In genomic region chr16:88576307-88576706, GRCh38 we compare ENCODE assay signal across 21 cellular contexts. TPM values are rescaled to one million over a fixed set of nuclear protein-coding genes. Genes with fewer than 3 reads are reported as not detected.
DNase-seq lines count a peak whose midpoint lies in the region; ATAC-seq, FAIRE-seq and TF ChIP-seq lines count a peak whose summit lies in the region.
"Had no signal": no experiment of that assay in that cellular context is flagged by ENCODE, and none has a peak within 500 bp of the region (broad histone marks: within the 10 kb centered on the region; RNA-seq: fewer than 3 reads in every experiment).

No MANE protein-coding gene starts in this region.

- H3K4me3 ChIP-seq in GM23338 (no peak overlapping the region), astrocyte (ENCODE audit: insufficient read depth, low read depth, low read length) (no peak overlapping the region), lower lobe of right lung (no peak overlapping the region), upper lobe of right lung (no peak overlapping the region)
- H3K4me3 ChIP-seq: BLaER1 treated with 17β-estradiol and CSF1 and Interleukin-3, amounts not matched to agents 10 nM and 100 nM; GM23248 had no signal

- no peak for DNase-seq in GM23338 (ENCODE audit: low spot score)
- DNase-seq in astrocyte (ENCODE audit: low read depth): no peak
- no peak for DNase-seq in lower lobe of right lung
- DNase-seq in upper lobe of right lung: no peak
- no peak for DNase-seq in stimulated activated CD4-positive, alpha-beta T cell treated with anti-CD3 and anti-CD28 coated beads, Interleukin-2, amount 100 ng/mL, for 48 hours
- DNase-seq: CD4-positive, CD25-positive, alpha-beta regulatory T cell; CD8-positive, alpha-beta memory T cell; COR-L47; DMS 273 treated with DMSO at 0.1 percent for 48 hours; DMS53; GDM1; GM23248; HCEC 1CT had no signal

- no peaks in the 10 kb centered on the region for H3K27me3 ChIP-seq in GM23338 (ENCODE audit: insufficient read depth)
- H3K27me3 ChIP-seq in astrocyte (ENCODE audit: insufficient read depth, low read length): no peaks in the 10 kb centered on the region
- no peaks in the 10 kb centered on the region for H3K27me3 ChIP-seq in lower lobe of right lung (ENCODE audit: low read depth)
- no peaks in the 10 kb centered on the region for H3K27me3 ChIP-seq in upper lobe of right lung
- H3K27me3 ChIP-seq: BLaER1 treated with 17β-estradiol and CSF1 and Interleukin-3, amounts not matched to agents 10 nM and 100 nM had no signal

- H3K4me3 Mint-ChIP-seq in GM23338 (0 out of 3 replicates have a peak overlapping the region, but pooled peaks have one; percentile 16), astrocyte (ENCODE audit: unreplicated experiment) (peak overlapping the region; percentile 23)
- H3K4me3 Mint-ChIP-seq: B cell had no signal

- peaks cover 32% of the 10 kb centered on the region for H4K20me1 ChIP-seq in GM23338 (replicated peaks; ENCODE audit: insufficient read depth)
- H4K20me1 ChIP-seq in astrocyte (ENCODE audit: insufficient read depth, low read length): peaks cover 91% of the 10 kb centered on the region

- H3K4me2 ChIP-seq in GM23338 (no peak overlapping the region), astrocyte (ENCODE audit: low read length) (no peak overlapping the region)
- H3K4me2 ChIP-seq: BLaER1 treated with 17β-estradiol and CSF1 and Interleukin-3, amounts not matched to agents 10 nM and 100 nM had no signal

- H3K36me3 ChIP-seq in GM23338 (ENCODE audit: insufficient read depth) (peaks cover 5% of the 10 kb centered on the region; the same call in 1 of the 2 replicates), astrocyte (ENCODE audit: insufficient read depth, low read length) (peaks cover 22% of the 10 kb centered on the region), lower lobe of right lung (peaks cover 88% of the 10 kb centered on the region), upper lobe of right lung (peaks cover 61% of the 10 kb centered on the region)

- no peak for FAIRE-seq in astrocyte (lab: Jason Lieb, UNC)
- FAIRE-seq: GM12892, GM18507, GM19239, H54 had no signal

- H3K9me2 ChIP-seq in GM23338 (ENCODE audit: insufficient read depth): no peaks in the 10 kb centered on the region

- H3K36me3 Mint-ChIP-seq in GM23338 (ENCODE audit: low read depth): peaks cover 39% of the 10 kb centered on the region
- H3K36me3 Mint-ChIP-seq in astrocyte (ENCODE audit: low read depth, unreplicated experiment): peaks cover 7% of the 10 kb centered on the region

- H3K9ac ChIP-seq in astrocyte (ENCODE audit: low read length): no peak overlapping the region
- H3K9ac ChIP-seq: GM23248 had no signal

- peaks cover 96% of the 10 kb centered on the region for H3K79me2 ChIP-seq in GM23338 (replicated peaks; ENCODE audit: insufficient read depth)
- H3K79me2 ChIP-seq in astrocyte (ENCODE audit: insufficient read depth, low read length): peaks cover 100% of the 10 kb centered on the region

- no peaks in the 10 kb centered on the region for H3K9me3 ChIP-seq in astrocyte (ENCODE audit: insufficient read depth, low read depth, low read length)
- H3K9me3 ChIP-seq in lower lobe of right lung: no peaks in the 10 kb centered on the region
- H3K9me3 ChIP-seq in upper lobe of right lung: no peaks in the 10 kb centered on the region
- H3K9me3 ChIP-seq: BLaER1 treated with 17β-estradiol and CSF1 and Interleukin-3, amounts not matched to agents 10 nM and 100 nM had no signal

- H2AFZ ChIP-seq in GM23338 (no peak overlapping the region), astrocyte (ENCODE audit: low read depth, low read length) (no peak overlapping the region)
- H2AFZ ChIP-seq: GM23248 had no signal

- peaks cover 9% of the 10 kb centered on the region for H3K27me3 Mint-ChIP-seq in GM23338 (ENCODE audit: insufficient read depth, low read depth, poor library complexity)
- H3K27me3 Mint-ChIP-seq in astrocyte (ENCODE audit: low read depth, unreplicated experiment): no peaks in the 10 kb centered on the region
- H3K27me3 Mint-ChIP-seq: B cell; CD4-positive, CD25-positive, alpha-beta regulatory T cell; CD8-positive, alpha-beta memory T cell had no signal

- H3K27ac Mint-ChIP-seq in GM23338 (no peak overlapping the region), astrocyte (ENCODE audit: unreplicated experiment) (no peak overlapping the region)
- H3K27ac Mint-ChIP-seq: B cell had no signal

- TF ChIP-seq CTCF in GM23338 (conservative IDR thresholded peaks at IDR 0.05; ENCODE audit: low read depth in 2 of 2): no peak
- no peak for TF ChIP-seq CTCF in astrocyte (IDR thresholded peaks at IDR 0.05; ENCODE audit: insufficient read depth, low read depth, low read length)
- no peak for TF ChIP-seq CTCF in lower lobe of right lung (IDR thresholded peaks at IDR 0.05)
- TF ChIP-seq CTCF in upper lobe of right lung (IDR thresholded peaks at IDR 0.05): no peak

- H3K27ac ChIP-seq in GM23338 (ENCODE audit: low read depth): no peak overlapping the region
- no peak overlapping the region for H3K27ac ChIP-seq in astrocyte (ENCODE audit: low read depth, low read length)
- no peak overlapping the region for H3K27ac ChIP-seq in lower lobe of right lung
- no peak overlapping the region for H3K27ac ChIP-seq in upper lobe of right lung
- H3K27ac ChIP-seq: BLaER1 treated with 17β-estradiol and CSF1 and Interleukin-3, amounts not matched to agents 10 nM and 100 nM; GM23248 had no signal

- intact Hi-C loops in lower lobe of right lung (cut with DNase I): no loop called here
- intact Hi-C loops in upper lobe of right lung (cut with DNase I): no loop called here

- no peaks in the 10 kb centered on the region for H3K9me3 Mint-ChIP-seq in GM23338
- H3K9me3 Mint-ChIP-seq in astrocyte (ENCODE audit: unreplicated experiment): no peaks in the 10 kb centered on the region
- H3K9me3 Mint-ChIP-seq: CD4-positive, CD25-positive, alpha-beta regulatory T cell; CD8-positive, alpha-beta memory T cell had no signal

- ATAC-seq in GM23338 (no peak), lower lobe of right lung (peak; percentile 57 to 73), upper lobe of right lung (peak; percentile 65), GM21529 (IDR thresholded peaks at IDR 0.05; ENCODE audit: unreplicated experiment) (no peak), GM18519 (IDR thresholded peaks at IDR 0.05; ENCODE audit: low FRiP score, unreplicated experiment) (no peak)

- H3K4me1 ChIP-seq in GM23338 (ENCODE audit: insufficient read depth): peaks cover 4% of the 10 kb centered on the region; the same call in 1 of the 2 replicates
- H3K4me1 ChIP-seq in astrocyte (ENCODE audit: insufficient read depth, low read length): peaks cover 3% of the 10 kb centered on the region
- peaks cover 32% of the 10 kb centered on the region for H3K4me1 ChIP-seq in lower lobe of right lung
- H3K4me1 ChIP-seq in upper lobe of right lung: peaks cover 18% of the 10 kb centered on the region

- H3K4me1 Mint-ChIP-seq in GM23338 (peaks cover 6% of the 10 kb centered on the region), astrocyte (ENCODE audit: low read depth, unreplicated experiment) (peaks cover 6% of the 10 kb centered on the region)

- peaks cover 8% of the 10 kb centered on the region; the same call in 1 of the 2 replicates for H3F3A ChIP-seq in GM23338 (replicated peaks; ENCODE audit: low read depth)

TF ChIP-seq in GM23338, 12 proteins besides CTCF, POLR2A, EP300 and RAD21 (continues in another document):
- no peak for TF ChIP-seq EZH2 (IDR thresholded peaks at IDR 0.05; ENCODE audit: low read depth, unreplicated experiment)

RNA-seq across cellular contexts. Expression of gene ZC3H18, which starts 6.1 kb away (rescaled TPM):
- 25.2 and 30.0 TPM in 2 replicates for total RNA-seq in GM23338 (2014; rRNA removed; shearing (Covaris generic))
- polyA plus RNA-seq in GM23338 (2016; fragmentation: Nextera tagmentation; extraction: Ambion mirVana): 40.1 and 40.7 TPM in 2 replicates
- total RNA-seq in astrocyte (31.6 and 32.8 TPM in 2 replicates), lower lobe of right lung (49.2 TPM), upper lobe of right lung (44.5 TPM)

Comparison
In these comparisons a context has a peak if more than half of its experiments do, and no peak if none do; other contexts are left out.
1. ATAC-seq: peak in lower lobe of right lung (2 of 2) and upper lobe of right lung (single experiment); none in GM23338 (single experiment), GM21529 (single experiment) and GM18519 (single experiment).